Comparison of ENCODE assay signal across 15 cellular contexts in genomic region chr10:7488418-7488829, GRCh38.
DNase-seq lines count a peak whose midpoint lies in the region; ATAC-seq, FAIRE-seq and TF ChIP-seq lines count a peak whose summit lies in the region.
"Had no signal": no experiment of that assay in that cellular context is flagged by ENCODE, and none has a peak within 500 bp of the region (broad histone marks: within the 10 kb centered on the region; RNA-seq: fewer than 3 reads in every experiment).

No MANE protein-coding gene starts in this region.

- H3K27ac Mint-ChIP-seq in MCF 10A (ENCODE audit: low read depth, unreplicated experiment): peak overlapping the region; percentile 11
- H3K27ac Mint-ChIP-seq: activated CD4-positive, alpha-beta memory T cell treated with anti-CD3 and anti-CD28 coated beads for 36 hours; activated naive CD4-positive, alpha-beta T cell treated with anti-CD3 and anti-CD28 coated beads, Interleukin-2, amount 10 ng/mL, durations not matched to agents 7 days and 5 days; type B pancreatic cell had no signal

- H3K27me3 Mint-ChIP-seq in MCF 10A (ENCODE audit: insufficient read depth, unreplicated experiment): no peaks in the 10 kb centered on the region
- H3K27me3 Mint-ChIP-seq: activated CD4-positive, alpha-beta memory T cell treated with anti-CD3 and anti-CD28 coated beads for 36 hours; activated naive CD4-positive, alpha-beta T cell treated with anti-CD3 and anti-CD28 coated beads, Interleukin-2, amount 10 ng/mL, durations not matched to agents 7 days and 5 days had no signal

- H3K4me2 ChIP-seq in mammary epithelial cell (ENCODE audit: insufficient read depth, low read depth, low read length) (no peak overlapping the region), HepG2 (ENCODE audit: low read depth, low read length) (no peak overlapping the region)

- TF ChIP-seq POLR2A in HepG2 (IDR thresholded peaks at IDR 0.05; ENCODE audit: insufficient read depth in 1 of 2, low read depth in 2 of 2, low read length in 2 of 2): no peak
- no peak for TF ChIP-seq POLR2A in uterus (IDR thresholded peaks at IDR 0.05)

- H3K27me3 ChIP-seq in mammary epithelial cell (ENCODE audit: insufficient read depth, low read length) (no peaks in the 10 kb centered on the region), HepG2 (ENCODE audit: control insufficient read depth in 1 of 2, insufficient read depth in 2 of 2, low read length in 2 of 2) (peaks cover 0 to 20% of the 10 kb centered on the region in 2 experiments; a peak in 1 of 5 replicates), uterus (no peaks in the 10 kb centered on the region)

- H4K20me1 ChIP-seq in mammary epithelial cell (ENCODE audit: insufficient read depth, low read length): no peaks in the 10 kb centered on the region
- H4K20me1 ChIP-seq in HepG2 (ENCODE audit: insufficient read depth, low read length): no peaks in the 10 kb centered on the region

- CTCF ChIA-PET in MCF 10A (lab: Yijun Ruan, JAX) (interaction anchor here (0.8 to 1.0 kb wide), 2 partner anchors 36 to 1527 kb away, joined by 4 to 5 read pairs; no protein-coding TSS in a partner anchor), mammary epithelial cell (lab: Charles Lee; ENCODE audit: low non-redundant PET) (no interaction called here), HepG2 (lab: Yijun Ruan, JAX; ENCODE audit: low intra/inter-chr PET ratio, low total read pairs) (no interaction called here)

- BruUV-seq in MCF 10A (replicated peaks; lab: Mats Ljungman, UMichigan) (no TSS peak), mammary epithelial cell (replicated peaks; lab: Mats Ljungman, UMichigan) (no TSS peak), HepG2 (replicated peaks; lab: Mats Ljungman, UMichigan) (no TSS peak)

- no peaks in the 10 kb centered on the region for H3K36me3 ChIP-seq in mammary epithelial cell (ENCODE audit: insufficient read depth, low read length)
- no peaks in the 10 kb centered on the region for H3K36me3 ChIP-seq in HepG2 (replicated peaks in 1 of 2; ENCODE audit: control insufficient read depth in 1 of 2, insufficient read depth in 2 of 2, low read length in 2 of 2)
- no peaks in the 10 kb centered on the region for H3K36me3 ChIP-seq in uterus

- H3K4me1 Mint-ChIP-seq in MCF 10A (ENCODE audit: insufficient read depth, unreplicated experiment): peaks cover 15% of the 10 kb centered on the region

- H3K36me3 Mint-ChIP-seq in MCF 10A (ENCODE audit: insufficient read depth, unreplicated experiment): no peaks in the 10 kb centered on the region
- H3K36me3 Mint-ChIP-seq: activated CD4-positive, alpha-beta memory T cell treated with anti-CD3 and anti-CD28 coated beads for 36 hours had no signal

- TF ChIP-seq RAD21 in HepG2 (CRISPR knock-in tag; IDR thresholded peaks at IDR 0.05): no peak

- FAIRE-seq in HepG2 (lab: Jason Lieb, UNC): no peak
- FAIRE-seq: G401.6 had no signal

- H2AFZ ChIP-seq in mammary epithelial cell (ENCODE audit: low read depth, low read length): no peak overlapping the region
- no peak overlapping the region for H2AFZ ChIP-seq in HepG2 (ENCODE audit: low read length)

- H3K4me3 Mint-ChIP-seq in MCF 10A (ENCODE audit: unreplicated experiment): no peak overlapping the region
- H3K4me3 Mint-ChIP-seq: activated CD4-positive, alpha-beta memory T cell treated with anti-CD3 and anti-CD28 coated beads for 36 hours; activated naive CD4-positive, alpha-beta T cell treated with anti-CD3 and anti-CD28 coated beads, Interleukin-2, amount 10 ng/mL, durations not matched to agents 7 days and 5 days; type B pancreatic cell had no signal

- peak; percentile 80 for DNase-seq in MCF 10A (ENCODE audit: unreplicated experiment)
- DNase-seq in mammary epithelial cell: no peak
- DNase-seq in astrocyte of the spinal cord (ENCODE audit: low read depth, low spot score): peak; percentile 26
- peak; percentile 52 for DNase-seq in HepG2 (ENCODE audit: low spot score)
- peak; percentile 40 to 48 for DNase-seq in uterus
- DNase-seq in NCI-H2227 (lab: John Stamatoyannopoulos, UW; ENCODE audit: unreplicated experiment): no peak
- DNase-seq: activated CD4-positive, alpha-beta memory T cell treated with anti-CD3 and anti-CD28 coated beads for 36 hours; activated naive CD4-positive, alpha-beta T cell treated with anti-CD3 and anti-CD28 coated beads, Interleukin-2, amount 10 ng/mL, durations not matched to agents 7 days and 5 days; islet precursor cell; NCI-H187 treated with DMSO at 0.1 percent for 48 hours had no signal

- H3K4me1 ChIP-seq in mammary epithelial cell (ENCODE audit: insufficient read depth, low read length): no peaks in the 10 kb centered on the region
- peaks cover 8% of the 10 kb centered on the region for H3K4me1 ChIP-seq in HepG2 (ENCODE audit: insufficient read depth, low read length)
- H3K4me1 ChIP-seq in uterus: no peaks in the 10 kb centered on the region

- peaks cover 5% of the 10 kb centered on the region for H3K9me3 Mint-ChIP-seq in MCF 10A (ENCODE audit: unreplicated experiment)
- H3K9me3 Mint-ChIP-seq: type B pancreatic cell had no signal

- peaks cover 7% of the 10 kb centered on the region for H3K9me3 ChIP-seq in mammary epithelial cell (replicated peaks; ENCODE audit: insufficient read depth, low read length)
- H3K9me3 ChIP-seq in HepG2 (ENCODE audit: low read length): no peaks in the 10 kb centered on the region
- no peaks in the 10 kb centered on the region for H3K9me3 ChIP-seq in uterus

- H3K4me3 ChIP-seq in mammary epithelial cell (replicated peaks in 1 of 3; ENCODE audit: insufficient read depth in 1 of 3, low read depth in 2 of 3, low read length in 3 of 3): no peak overlapping the region
- H3K4me3 ChIP-seq in astrocyte of the spinal cord (ENCODE audit: low read depth, low read length): no peak overlapping the region
- H3K4me3 ChIP-seq in HepG2 (replicated peaks in 1 of 3; ENCODE audit: insufficient read depth in 1 of 3, low read depth in 2 of 3, low read length in 3 of 3): no peak overlapping the region
- H3K4me3 ChIP-seq in uterus: no peak overlapping the region

- dilution Hi-C loops in mammary epithelial cell (cut with HindIII; ENCODE audit: low sequenced_read_pairs): no loop called here

- intact Hi-C loops in MCF 10A (cut with micrococcal nuclease): no loop called here
- intact Hi-C loops in mammary epithelial cell (cut with micrococcal nuclease): no loop called here
- intact Hi-C loops in HepG2 (cut with micrococcal nuclease; ENCODE audit: unreplicated experiment): no loop called here
- intact Hi-C loops in uterus (cut with DNase I; ENCODE audit: low total_unique reads): loop anchor here (10.0 kb wide), 1 partner anchor 706 kb away; no protein-coding TSS in a partner anchor

- 47% methylated on average over 6 of the region's 6 CpGs for WGBS in mammary epithelial cell (ENCODE audit: low coverage, missing lambda C conversion rate)
- WGBS in HepG2 (ENCODE audit: low lambda C conversion rate): 2% methylated on average over 6 of the region's 6 CpGs

- ATAC-seq in HepG2 (no peak), GM21381 (IDR thresholded peaks at IDR 0.05; ENCODE audit: unreplicated experiment) (no peak), HG02588 (IDR thresholded peaks at IDR 0.05; ENCODE audit: unreplicated experiment) (no peak)
- ATAC-seq: HCT116 had no signal

- POLR2A ChIA-PET in MCF 10A (lab: Yijun Ruan, JAX) (interaction anchor here (0.6 to 1.1 kb wide), 3 partner anchors 23 to 300 kb away, joined by 3 read pairs; partner anchors contain the start of gene ATP5F1C), HepG2 (lab: Yijun Ruan, JAX) (no interaction called here)

- no peaks in the 10 kb centered on the region for H3K79me2 ChIP-seq in mammary epithelial cell (ENCODE audit: insufficient read depth, low read length)
- H3K79me2 ChIP-seq in HepG2 (ENCODE audit: insufficient read depth, low read length): no peaks in the 10 kb centered on the region

- TF ChIP-seq CTCF in MCF 10A (IDR thresholded peaks at IDR 0.05; ENCODE audit: unreplicated experiment): no peak
- TF ChIP-seq CTCF in mammary epithelial cell (conservative IDR thresholded peaks at IDR 0.05 in 1 of 2, IDR thresholded peaks at IDR 0.05 in 1 of 2; ENCODE audit: extremely low read depth in 1 of 2, insufficient read depth in 1 of 2, low read depth in 1 of 2, low read length in 2 of 2): no peak
- TF ChIP-seq CTCF in astrocyte of the spinal cord (IDR thresholded peaks at IDR 0.05; ENCODE audit: low read depth, low read length): no peak
- no peak for TF ChIP-seq CTCF in HepG2 (CRISPR knock-in tag; IDR thresholded peaks at IDR 0.05)
- no peak for TF ChIP-seq CTCF in uterus (IDR thresholded peaks at IDR 0.05)

- H3K9ac ChIP-seq in mammary epithelial cell (ENCODE audit: insufficient read depth, low read length) (no peak overlapping the region), HepG2 (ENCODE audit: insufficient read depth, low read depth, low read length) (no peak overlapping the region)

- no peak overlapping the region for H3K27ac ChIP-seq in mammary epithelial cell (ENCODE audit: insufficient read depth, low read depth, low read length)
- no peak overlapping the region for H3K27ac ChIP-seq in HepG2 (ENCODE audit: extremely low read length, insufficient read depth, low read length)
- no peak overlapping the region for H3K27ac ChIP-seq in uterus

- no peak for TF ChIP-seq EP300 in HepG2 (IDR thresholded peaks at IDR 0.05; ENCODE audit: low read depth in 2 of 2, low read length in 2 of 2)
- TF ChIP-seq EP300 in HepG2 (CRISPR knock-in tag; IDR thresholded peaks at IDR 0.05; ENCODE audit: borderline replicate concordance): no peak

- in situ Hi-C loops in mammary epithelial cell (cut with MboI; ENCODE audit: low sequenced_read_pairs in 2 of 2): no loop called here
- in situ Hi-C loops in astrocyte of the spinal cord (cut with HindIII; ENCODE audit: low sequenced_read_pairs): no loop called here
- in situ Hi-C loops in HepG2 (cut with HindIII; ENCODE audit: extremely low pct_ligation_motif_present, low pct_unique_long_range_greater_than_20kb): no loop called here

TF ChIP-seq in HepG2, 621 proteins besides CTCF, POLR2A, EP300 and RAD21 (continues in another document):
- TF ChIP-seq CEBPB (IDR thresholded peaks at IDR 0.05; ENCODE audit: borderline replicate concordance, low read depth, low read length) (peak; percentile 30; the same call in 1 of the 2 replicates), NR2F6 (IDR thresholded peaks at IDR 0.05) (no peak), NR2F6 (CRISPR knock-in tag; IDR thresholded peaks at IDR 0.05) (no peak), PHF5A (CRISPR knock-in tag; IDR thresholded peaks at IDR 0.05; ENCODE audit: low read depth, unreplicated experiment) (no peak), RARA (CRISPR knock-in tag; IDR thresholded peaks at IDR 0.05) (peak; percentile 40; the same call in 1 of the 2 replicates), ZFP37 (CRISPR knock-in tag; IDR thresholded peaks at IDR 0.05; ENCODE audit: borderline replicate concordance) (no peak), SSRP1 (CRISPR knock-in tag; IDR thresholded peaks at IDR 0.05) (no peak), ZNF274 (CRISPR knock-in tag; IDR thresholded peaks at IDR 0.05) (no peak), SIX1 (CRISPR knock-in tag; IDR thresholded peaks at IDR 0.05; ENCODE audit: borderline replicate concordance) (no peak), NR1H2 (CRISPR knock-in tag; IDR thresholded peaks at IDR 0.05; ENCODE audit: borderline replicate concordance, low read depth) (no peak), SAP130 (CRISPR knock-in tag; IDR thresholded peaks at IDR 0.05; ENCODE audit: low read depth) (no peak), ZNF780A (CRISPR knock-in tag; IDR thresholded peaks at IDR 0.05) (no peak)

Comparison
In these comparisons a context has a peak if more than half of its experiments do, and no peak if none do; other contexts are left out.
1. DNase-seq: peak in MCF 10A (single experiment), astrocyte of the spinal cord (single experiment), HepG2 (single experiment) and uterus (2 of 2); none in mammary epithelial cell (single experiment) and NCI-H2227 (single experiment).